Comparison of ENCODE assay signal across 8 cellular contexts in genomic region chr2:84919885-84920580, GRCh38. TPM values are rescaled to one million over a fixed set of nuclear protein-coding genes. Genes with fewer than 3 reads are reported as not detected.
DNase-seq lines count a peak whose midpoint lies in the region; ATAC-seq lines count a peak whose summit lies in the region.

No MANE protein-coding gene starts in this region.

- ATAC-seq in HG02759 (IDR thresholded peaks at IDR 0.05; ENCODE audit: unreplicated experiment): peak; percentile 51
- ATAC-seq in left colon: peak; percentile 69

- intact Hi-C loops in left colon (cut with DNase I, micrococcal nuclease): no loop called here

- DNase-seq in activated CD4-positive, alpha-beta T cell treated with anti-CD3 and anti-CD28 coated beads for 4 hours: peak; percentile 68 to 76
- no peak for DNase-seq in activated CD4-positive, alpha-beta T cell treated with anti-CD3 and anti-CD28 coated beads, Interleukin-2, amount 50 U/mL, for 1 hour
- DNase-seq in NCI-H69 (lab: John Stamatoyannopoulos, UW) (peak; percentile 36), astrocyte of the hippocampus (ENCODE audit: low read depth, low spot score) (peak; percentile 91), left colon (no peak), NCI-H82 (lab: John Stamatoyannopoulos, UW) (no peak)
- DNase-seq in stimulated activated naive CD4-positive, alpha-beta T cell treated with Interleukin-2 at 50 U/mL for 16 hours (lab: John Stamatoyannopoulos, UW): peak; percentile 41

RNA-seq across cellular contexts. Expression of gene TMSB10, which starts 14.6 kb away (rescaled TPM):
- 1,000 to 10,000 TPM; 1,780 to 2,331 TPM for total RNA-seq in left colon

RNA-seq across cellular contexts. Expression of gene TRABD2A, which starts 39.1 kb away (rescaled TPM):
- 100 to 1,000 TPM in 1 of 2 donors, 10 to 100 TPM in 1; 89.8 to 101 TPM for total RNA-seq in left colon

RNA-seq across cellular contexts. Expression of gene KCMF1, which starts 50.9 kb away (rescaled TPM):
- total RNA-seq in left colon: 100 to 1,000 TPM in 1 of 2 donors, 10 to 100 TPM in 1; 67.6 to 101 TPM

Comparison
In these comparisons a context has a peak if more than half of its experiments do, and no peak if none do; other contexts are left out.
1. DNase-seq: peak in activated CD4-positive, alpha-beta T cell treated with anti-CD3 and anti-CD28 coated beads for 4 hours (2 of 2), NCI-H69 (single experiment), astrocyte of the hippocampus (single experiment) and stimulated activated naive CD4-positive, alpha-beta T cell treated with Interleukin-2 at 50 U/mL for 16 hours (single experiment); none in activated CD4-positive, alpha-beta T cell treated with anti-CD3 and anti-CD28 coated beads, Interleukin-2, amount 50 U/mL, for 1 hour (single experiment), left colon (0 of 2) and NCI-H82 (single experiment).